In genomic region chr16:59701987-59702386, GRCh38 we compare ENCODE assay signal across 29 cellular contexts.
"Had no signal": no experiment of that assay in that cellular context is flagged by ENCODE, and none has a peak within 500 bp of the region (broad histone marks: within the 10 kb centered on the region; RNA-seq: fewer than 3 reads in every experiment).

No MANE protein-coding gene starts in this region.

- H3K4me3 Mint-ChIP-seq: activated B cell treated with CpG ODN at 0.5 μM for 24 hours; activated CD4-positive, alpha-beta memory T cell treated with anti-CD3 and anti-CD28 coated beads for 36 hours; activated CD4-positive, alpha-beta T cell treated with anti-CD3 and anti-CD28 coated beads, Interleukin-2, amount 10 ng/mL, durations not matched to agents 24 days and 14 days; activated CD8-positive, alpha-beta memory T cell treated with anti-CD3 and anti-CD28 coated beads, Interleukin-2, amount 10 ng/mL, durations not matched to agents 7 days and 5 days; activated CD8-positive, alpha-beta T cell treated with anti-CD3 and anti-CD28 coated beads, Interleukin-2, amount 10 ng/mL, durations not matched to agents 7 days and 5 days; activated naive CD4-positive, alpha-beta T cell treated with anti-CD3 and anti-CD28 coated beads for 36 hours; activated naive CD4-positive, alpha-beta T cell treated with anti-CD3 and anti-CD28 coated beads, Interleukin-2, amount 50 U/mL, for 24 hours; activated naive CD8-positive, alpha-beta T cell treated with anti-CD3 and anti-CD28 coated beads for 36 hours; activated naive CD8-positive, alpha-beta T cell treated with anti-CD3 and anti-CD28 coated beads, Interleukin-2, amount 50 U/mL, for 24 hours; activated T-helper 1 cell treated with anti-CD3 and anti-CD28 coated beads, Interleukin-12 subunit alpha, Interleukin-12 subunit beta, Interleukin-2, Interleukin-4 antibody, amounts not matched to agents 30 ng/mL and 10 ng/mL and 1 ng/mL, durations not matched to agents 14 hours and 24 hours and 36 hours; T-helper 17 cell; T-helper 2 cell treated with Interferon-gamma antibody and Interleukin-4, amounts not matched to agents 5 μg/mL and 100 μg/mL, for 36 hours had no signal

- H3K36me3 Mint-ChIP-seq: activated CD4-positive, alpha-beta memory T cell treated with anti-CD3 and anti-CD28 coated beads for 36 hours; activated CD8-positive, alpha-beta memory T cell treated with anti-CD3 and anti-CD28 coated beads, Interleukin-2, amount 10 ng/mL, durations not matched to agents 7 days and 5 days; activated naive CD4-positive, alpha-beta T cell treated with anti-CD3 and anti-CD28 coated beads, Interleukin-2, amount 50 U/mL, for 24 hours; activated naive CD8-positive, alpha-beta T cell treated with anti-CD3 and anti-CD28 coated beads for 36 hours; brain had no signal

- H3K27ac Mint-ChIP-seq: activated B cell treated with CpG ODN at 0.5 μM for 24 hours; activated CD4-positive, alpha-beta memory T cell treated with anti-CD3 and anti-CD28 coated beads for 36 hours; activated CD4-positive, alpha-beta T cell treated with anti-CD3 and anti-CD28 coated beads, Interleukin-2, amount 10 ng/mL, durations not matched to agents 24 days and 14 days; activated CD8-positive, alpha-beta memory T cell treated with anti-CD3 and anti-CD28 coated beads, Interleukin-2, amount 10 ng/mL, durations not matched to agents 7 days and 5 days; activated CD8-positive, alpha-beta T cell treated with anti-CD3 and anti-CD28 coated beads, Interleukin-2, amount 10 ng/mL, durations not matched to agents 7 days and 5 days; activated naive CD4-positive, alpha-beta T cell treated with anti-CD3 and anti-CD28 coated beads for 36 hours; activated naive CD4-positive, alpha-beta T cell treated with anti-CD3 and anti-CD28 coated beads, Interleukin-2, amount 50 U/mL, for 24 hours; activated naive CD8-positive, alpha-beta T cell treated with anti-CD3 and anti-CD28 coated beads for 36 hours; activated naive CD8-positive, alpha-beta T cell treated with anti-CD3 and anti-CD28 coated beads, Interleukin-2, amount 50 U/mL, for 24 hours; activated T-helper 1 cell treated with anti-CD3 and anti-CD28 coated beads, Interleukin-12 subunit alpha, Interleukin-12 subunit beta, Interleukin-2, Interleukin-4 antibody, amounts not matched to agents 30 ng/mL and 10 ng/mL and 1 ng/mL, durations not matched to agents 14 hours and 24 hours and 36 hours; activated T-helper 2 cell treated with anti-CD3 and anti-CD28 coated beads, Interferon-gamma antibody, Interleukin-2, Interleukin-4, amounts not matched to agents 10 μg/mL and 5 μg/mL and 100 μg/mL, durations not matched to agents 14 hours and 24 hours and 36 hours; brain; T-helper 17 cell; T-helper 2 cell treated with Interferon-gamma antibody and Interleukin-4, amounts not matched to agents 5 μg/mL and 100 μg/mL, for 36 hours had no signal

- H3K36me3 ChIP-seq: ascending aorta, breast epithelium, cardiac muscle cell, colonic mucosa, WERI-Rb-1 had no signal

- H3K9me3 ChIP-seq: ascending aorta, breast epithelium, colonic mucosa had no signal

- H3K4me1 ChIP-seq: ascending aorta, breast epithelium, colonic mucosa had no signal

- H3K27me3 ChIP-seq: ascending aorta, breast epithelium, cardiac muscle cell, colonic mucosa had no signal

- H3K4me1 Mint-ChIP-seq: activated B cell treated with CpG ODN at 0.5 μM for 24 hours; activated CD4-positive, alpha-beta T cell treated with anti-CD3 and anti-CD28 coated beads, Interleukin-2, amount 10 ng/mL, durations not matched to agents 24 days and 14 days; activated CD8-positive, alpha-beta memory T cell treated with anti-CD3 and anti-CD28 coated beads, Interleukin-2, amount 10 ng/mL, durations not matched to agents 7 days and 5 days; activated naive CD4-positive, alpha-beta T cell treated with anti-CD3 and anti-CD28 coated beads, Interleukin-2, amount 50 U/mL, for 24 hours; activated naive CD8-positive, alpha-beta T cell treated with anti-CD3 and anti-CD28 coated beads for 36 hours; activated naive CD8-positive, alpha-beta T cell treated with anti-CD3 and anti-CD28 coated beads, Interleukin-2, amount 50 U/mL, for 24 hours; T-helper 17 cell had no signal

- H3K27me3 Mint-ChIP-seq: activated B cell treated with CpG ODN at 0.5 μM for 24 hours; activated CD4-positive, alpha-beta memory T cell treated with anti-CD3 and anti-CD28 coated beads for 36 hours; activated CD4-positive, alpha-beta T cell treated with anti-CD3 and anti-CD28 coated beads, Interleukin-2, amount 10 ng/mL, durations not matched to agents 24 days and 14 days; activated CD8-positive, alpha-beta memory T cell treated with anti-CD3 and anti-CD28 coated beads, Interleukin-2, amount 10 ng/mL, durations not matched to agents 7 days and 5 days; activated naive CD4-positive, alpha-beta T cell treated with anti-CD3 and anti-CD28 coated beads, Interleukin-2, amount 50 U/mL, for 24 hours; activated naive CD8-positive, alpha-beta T cell treated with anti-CD3 and anti-CD28 coated beads for 36 hours; activated naive CD8-positive, alpha-beta T cell treated with anti-CD3 and anti-CD28 coated beads, Interleukin-2, amount 50 U/mL, for 24 hours; T-helper 17 cell had no signal

- H3K4me3 ChIP-seq: ascending aorta, breast epithelium, cardiac muscle cell, colonic mucosa had no signal

- H3K9me3 Mint-ChIP-seq: activated B cell treated with CpG ODN at 0.5 μM for 24 hours; activated CD4-positive, alpha-beta T cell treated with anti-CD3 and anti-CD28 coated beads, Interleukin-2, amount 10 ng/mL, durations not matched to agents 24 days and 14 days; activated T-helper 1 cell treated with anti-CD3 and anti-CD28 coated beads, Interleukin-12 subunit alpha, Interleukin-12 subunit beta, Interleukin-2, Interleukin-4 antibody, amounts not matched to agents 30 ng/mL and 10 ng/mL and 1 ng/mL, durations not matched to agents 14 hours and 24 hours and 36 hours had no signal

- DNase-seq: activated B cell treated with CpG ODN at 0.5 μM for 24 hours; activated CD4-positive, alpha-beta memory T cell treated with anti-CD3 and anti-CD28 coated beads for 36 hours; activated CD4-positive, alpha-beta T cell treated with anti-CD3 and anti-CD28 coated beads, Interleukin-2, amount 10 ng/mL, durations not matched to agents 24 days and 14 days; activated CD8-positive, alpha-beta memory T cell treated with anti-CD3 and anti-CD28 coated beads, Interleukin-2, amount 10 ng/mL, durations not matched to agents 7 days and 5 days; activated CD8-positive, alpha-beta memory T cell treated with anti-CD3 and anti-CD28 coated beads, Interleukin-2, amount 50 U/mL, for 4 hours; activated CD8-positive, alpha-beta T cell treated with anti-CD3 and anti-CD28 coated beads, Interleukin-2, amount 10 ng/mL, durations not matched to agents 7 days and 5 days; activated effector memory CD4-positive, alpha-beta T cell treated with anti-CD3 and anti-CD28 coated beads, Interleukin-2, amount 50 U/mL, for 16 hours; activated naive CD4-positive, alpha-beta T cell treated with anti-CD3 and anti-CD28 coated beads for 36 hours; activated naive CD8-positive, alpha-beta T cell treated with anti-CD3 and anti-CD28 coated beads for 36 hours; activated naive CD8-positive, alpha-beta T cell treated with anti-CD3 and anti-CD28 coated beads, Interleukin-2, amount 50 U/mL, for 24 hours; activated T-cell treated with anti-CD3 and anti-CD28 coated beads, Interleukin-2, amount 50 U/mL, for 1 hour; activated T-cell treated with anti-CD3 and anti-CD28 coated beads, Interleukin-2, amount 50 U/mL, for 48 hours; central memory CD4-positive, alpha-beta T cell; cerebellar nuclear complex; colonic mucosa; effector CD8-positive, alpha-beta T cell; head of caudate nucleus; T-helper 1 cell; T-helper 17 cell; T1000; WERI-Rb-1 had no signal

- H3K27ac ChIP-seq: ascending aorta, breast epithelium, cardiac muscle cell, colonic mucosa, WERI-Rb-1 had no signal
